Comparison of ENCODE assay signal across 8 cellular contexts in genomic region chr1:3624194-3625136, GRCh38. TPM values are rescaled to one million over a fixed set of nuclear protein-coding genes. Genes with fewer than 3 reads are reported as not detected.
DNase-seq lines count a peak whose midpoint lies in the region; ATAC-seq and TF ChIP-seq lines count a peak whose summit lies in the region.

TPRG1L (plus strand) TSS chr1:3625015; CDS start chr1:3625073, 58 bp downstream.

- H3K4me3 ChIP-seq in spleen, result peak within 1 kb of the TSS; percentile 96 to 100 (median 99)

- TF ChIP-seq POLR2A in spleen (IDR thresholded peaks at IDR 0.05), result no peak

- peak; percentile 100 for DNase-seq in AG08396 (ENCODE audit: low spot score)
- peak; percentile 91 for DNase-seq in NCI-H345 treated with DMSO at 0.1 percent for 48 hours (lab: John Stamatoyannopoulos, UW; ENCODE audit: unreplicated experiment)
- DNase-seq in activated CD4-positive, CD25-positive, alpha-beta regulatory T cell (lab: John Stamatoyannopoulos, UW), result peak; percentile 96 to 98 (median 97)
- peak; percentile 79 to 99 (median 97) for DNase-seq in caudate nucleus (lab: John Stamatoyannopoulos, UW)
- peak; percentile 98 for DNase-seq in inferior parietal cortex (ENCODE audit: extremely low spot score)
- DNase-seq in spleen, result peak; percentile 99

- intact Hi-C loops in spleen (cut with DNase I; ENCODE audit: low total_unique reads), result no loop called here

- 1 to 2% (median 1%) methylated on average over 35 to 108 of the region's 108 CpGs for WGBS in spleen, 5 donors

- peak in 2 of 11 experiments; percentile 27 to 29 for TF ChIP-seq CTCF in spleen (IDR thresholded peaks at IDR 0.05 in 8 of 11, conservative IDR thresholded peaks at IDR 0.05 in 3 of 11)

- H3K9me3 ChIP-seq in spleen, result no peaks in the 10 kb centered on the region

- peaks cover 5 to 41% (median 27%) of the 10 kb centered on the region in 6 donors for H3K36me3 ChIP-seq in spleen

- no peaks in the 10 kb centered on the region for H3K27me3 ChIP-seq in spleen (replicated peaks in 1 of 7)

- peak; percentile 91 for ATAC-seq in GM19023 (IDR thresholded peaks at IDR 0.05; ENCODE audit: unreplicated experiment)
- peak; percentile 89 for ATAC-seq in HG03196 (IDR thresholded peaks at IDR 0.05; ENCODE audit: unreplicated experiment)

- peaks cover 21 to 64% (median 43%) of the 10 kb centered on the region in 6 donors for H3K4me1 ChIP-seq in spleen

- H3K27ac ChIP-seq in caudate nucleus (ENCODE audit: low read depth, low read length) (peak within 1 kb of the TSS; percentile 77), spleen (peak within 1 kb of the TSS; percentile 67 to 96 (median 92))

RNA-seq across cellular contexts. Expression of gene TPRG1L, which starts in this region (rescaled TPM):
- 10 to 100 TPM; 23.7 to 45.9 (median 32.5) TPM for total RNA-seq in spleen
- polyA plus RNA-seq in spleen, result 10 to 100 TPM; 19.9 to 35.7 (median 20.9) TPM

Comparison
In these comparisons a context has a peak if more than half of its experiments do, and no peak if none do; other contexts are left out.
1. Peak in every context shown above with its lines: DNase-seq, ATAC-seq, H3K4me3 ChIP-seq and H3K27ac ChIP-seq.